In the genomic region with DNA sequence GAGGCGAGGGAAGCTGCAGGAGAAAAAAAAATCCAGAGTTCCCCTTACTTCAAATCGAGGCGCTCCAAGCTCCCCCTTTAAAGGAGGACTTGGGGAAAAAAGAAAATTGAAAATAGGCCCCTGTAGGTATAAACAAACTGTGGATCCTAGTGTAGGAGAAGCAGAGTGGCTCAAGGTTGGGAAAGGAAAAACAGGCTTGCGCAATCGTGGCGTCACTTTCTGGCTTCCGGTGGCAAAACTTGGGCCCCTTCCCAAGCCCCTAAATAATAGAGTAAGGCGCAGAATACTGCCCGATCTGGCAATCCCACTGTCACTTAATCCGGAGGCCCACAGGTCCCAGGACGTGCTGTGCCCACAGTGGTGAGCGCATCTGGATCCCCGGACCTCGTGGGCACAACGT, we compare ENCODE assay signal across 23 cellular contexts. TPM values are rescaled to one million over a fixed set of nuclear protein-coding genes. Genes with fewer than 3 reads are reported as not detected.
"Had no signal": no experiment of that assay in that cellular context is flagged by ENCODE, and none has a peak within 500 bp of the region (broad histone marks: within the 10 kb centered on the region; RNA-seq: fewer than 3 reads in every experiment).

No MANE protein-coding gene starts in this region.

- H3K27me3 ChIP-seq: ascending aorta had no signal

- ATAC-seq: activated T-cell treated with anti-CD3 and anti-CD28 coated beads, Interleukin-2, amount 50 U/mL, for 72 hours; left lung had no signal

- H3K36me3 Mint-ChIP-seq: activated naive CD4-positive, alpha-beta T cell treated with anti-CD3 and anti-CD28 coated beads, Interleukin-2, amount 50 U/mL, for 24 hours had no signal

- H3K4me3 ChIP-seq: ascending aorta, breast epithelium, left lung, tibial artery had no signal

- H3K4me3 Mint-ChIP-seq: activated naive CD4-positive, alpha-beta T cell treated with anti-CD3 and anti-CD28 coated beads, Interleukin-2, amount 50 U/mL, for 24 hours; activated T-cell treated with anti-CD3 and anti-CD28 coated beads, Interleukin-2, amount 50 U/mL, for 72 hours; dendritic cell treated with granulocyte-macrophage colony-stimulating factor and Interleukin-4, amounts not matched to agents 40 ng/mL and 50 ng/mL, for 4 days had no signal

- H3K9me3 Mint-ChIP-seq: activated naive CD4-positive, alpha-beta T cell treated with anti-CD3 and anti-CD28 coated beads, Interleukin-2, amount 50 U/mL, for 24 hours; activated T-cell treated with anti-CD3 and anti-CD28 coated beads, Interleukin-2, amount 50 U/mL, for 72 hours; dendritic cell treated with granulocyte-macrophage colony-stimulating factor and Interleukin-4, amounts not matched to agents 40 ng/mL and 50 ng/mL, for 4 days; nephron had no signal

- H3K36me3 ChIP-seq: ascending aorta, breast epithelium, esophagus squamous epithelium, left lung, tibial artery had no signal

- H3K4me1 Mint-ChIP-seq: activated naive CD4-positive, alpha-beta T cell treated with anti-CD3 and anti-CD28 coated beads, Interleukin-2, amount 50 U/mL, for 24 hours had no signal

- H3K4me1 ChIP-seq: ascending aorta, breast epithelium, left lung had no signal

- H3K27ac Mint-ChIP-seq: activated naive CD4-positive, alpha-beta T cell treated with anti-CD3 and anti-CD28 coated beads, Interleukin-2, amount 50 U/mL, for 24 hours; activated T-cell treated with anti-CD3 and anti-CD28 coated beads, Interleukin-2, amount 50 U/mL, for 72 hours; dendritic cell treated with granulocyte-macrophage colony-stimulating factor and Interleukin-4, amounts not matched to agents 40 ng/mL and 50 ng/mL, for 4 days; nephron; progenitor cell of endocrine pancreas had no signal

- DNase-seq: activated CD4-positive, alpha-beta T cell treated with anti-CD3 and anti-CD28 coated beads for 1 hour; activated effector memory CD4-positive, alpha-beta T cell treated with anti-CD3 and anti-CD28 coated beads, Interleukin-2, amount 50 U/mL, for 16 hours; activated T-cell treated with anti-CD3 and anti-CD28 coated beads, Interleukin-2, amount 50 U/mL, for 72 hours; cerebellar nuclear complex; effector CD8-positive, alpha-beta T cell; esophagus squamous epithelium; midbrain; occipital lobe; stimulated activated CD4-positive, alpha-beta T cell treated with anti-CD3 and anti-CD28 coated beads, Interleukin-2, amount 100 ng/mL, for 24 hours; stimulated activated naive CD4-positive, alpha-beta T cell treated with Interleukin-2 at 50 U/mL for 16 hours; T-helper 2 cell; tibial artery had no signal

- H3K9me3 ChIP-seq: ascending aorta, breast epithelium, esophagus squamous epithelium, left lung, tibial artery had no signal

- H3K27ac ChIP-seq: ascending aorta, breast epithelium, esophagus squamous epithelium, left lung, tibial artery, VCaP had no signal

RNA-seq across cellular contexts. Expression of gene PAX1, which starts 8.0 kb away (rescaled TPM):
- total RNA-seq: activated CD8-positive, alpha-beta memory T cell treated with anti-CD3 and anti-CD28 coated beads for 36 hours; activated T-cell treated with anti-CD3 and anti-CD28 coated beads, Interleukin-2, amount 50 U/mL, for 72 hours; ascending aorta; breast epithelium; kidney epithelial cell; left lung; lung microvascular endothelial cell had no signal
